In genomic region chr21:44207860-44208646, GRCh38 we compare ENCODE assay signal across 14 cellular contexts. TPM values are rescaled to one million over a fixed set of nuclear protein-coding genes. Genes with fewer than 3 reads are reported as not detected.
DNase-seq lines count a peak whose midpoint lies in the region; ATAC-seq and TF ChIP-seq lines count a peak whose summit lies in the region.
"Not testable (repeated sequence)": the region's sequence is repeated elsewhere in the genome, so short reads cannot be mapped to it uniquely, and the experiment has no call there.
"Had no signal": no experiment of that assay in that cellular context is flagged by ENCODE, and none has a peak within 500 bp of the region (broad histone marks: within the 10 kb centered on the region; RNA-seq: fewer than 3 reads in every experiment).

No MANE protein-coding gene starts in this region.

- H3K36me3 Mint-ChIP-seq in HFFc6 (ENCODE audit: low read depth); activated CD8-positive, alpha-beta T cell treated with anti-CD3 and anti-CD28 coated beads for 36 hours (ENCODE audit: low read depth): not testable (repeated sequence)

- H3K4me3 ChIP-seq in Panc1 (ENCODE audit: low read depth in 2 of 2, low read length in 2 of 2); choroid plexus epithelial cell (ENCODE audit: low read depth, low read length); heart right ventricle; mucosa of descending colon; transverse colon: not testable (repeated sequence)

- TF ChIP-seq POLR2A in transverse colon (IDR thresholded peaks at IDR 0.05) = not testable (repeated sequence)

- not testable (repeated sequence) for H3K4me3 Mint-ChIP-seq in HFFc6; activated CD8-positive, alpha-beta T cell treated with anti-CD3 and anti-CD28 coated beads for 36 hours

- not testable (repeated sequence) for H3K27ac Mint-ChIP-seq in HFFc6; activated CD8-positive, alpha-beta T cell treated with anti-CD3 and anti-CD28 coated beads for 36 hours

- H3K9me3 Mint-ChIP-seq in HFFc6; activated CD8-positive, alpha-beta T cell treated with anti-CD3 and anti-CD28 coated beads for 36 hours: not testable (repeated sequence)

- H3K4me1 Mint-ChIP-seq in HFFc6 (ENCODE audit: low read depth); activated CD8-positive, alpha-beta T cell treated with anti-CD3 and anti-CD28 coated beads for 36 hours (ENCODE audit: low read depth): not testable (repeated sequence)

- H3K27me3 ChIP-seq in Panc1 (ENCODE audit: control insufficient read depth, insufficient read depth, low read length); heart right ventricle; transverse colon: not testable (repeated sequence)

- H3K36me3 ChIP-seq in Panc1 (ENCODE audit: control insufficient read depth, insufficient read depth, low read length); heart right ventricle; mucosa of descending colon (ENCODE audit: low read depth); transverse colon: not testable (repeated sequence)

- peak; percentile 77 for ATAC-seq in Panc1
- peak; percentile 28 for ATAC-seq in activated CD8-positive, alpha-beta T cell treated with anti-CD3 and anti-CD28 coated beads for 36 hours
- ATAC-seq in heart right ventricle = peak; percentile 60 to 86 (median 80)
- ATAC-seq in mucosa of descending colon = not testable (repeated sequence)

- not testable (repeated sequence) for TF ChIP-seq CTCF in HFFc6 (IDR thresholded peaks at IDR 0.05); Panc1 (IDR thresholded peaks at IDR 0.05); activated CD8-positive, alpha-beta T cell treated with anti-CD3 and anti-CD28 coated beads for 36 hours (IDR thresholded peaks at IDR 0.05); choroid plexus epithelial cell (conservative IDR thresholded peaks at IDR 0.05; ENCODE audit: low read depth, low read length); heart right ventricle (IDR thresholded peaks at IDR 0.05); mucosa of descending colon (IDR thresholded peaks at IDR 0.05); transverse colon (IDR thresholded peaks at IDR 0.05)

- not testable (repeated sequence) for H3K9me3 ChIP-seq in Panc1 (ENCODE audit: control insufficient read depth, insufficient read depth, low read depth, low read length); heart right ventricle; mucosa of descending colon; transverse colon

- WGBS in heart right ventricle, 2 donors = 41% methylated on average over 9 of the region's 15 CpGs; no CpG with 5 or more reads in 1 of the 2 donors
- WGBS in transverse colon (ENCODE audit: low coverage in 1 of 2), 2 donors = no CpG with 5 or more reads among the region's 15 CpGs

- CTCF ChIA-PET in Panc1 (lab: Charles Lee); activated CD8-positive, alpha-beta T cell treated with anti-CD3 and anti-CD28 coated beads for 36 hours (lab: Charles Lee): not testable (repeated sequence)

- intact Hi-C loops in Panc1 (cut with micrococcal nuclease; ENCODE audit: unreplicated experiment); activated CD8-positive, alpha-beta T cell treated with anti-CD3 and anti-CD28 coated beads for 36 hours (cut with micrococcal nuclease); heart right ventricle (cut with DNase I); mucosa of descending colon (cut with DNase I, micrococcal nuclease); transverse colon (cut with DNase I; ENCODE audit: low total_unique reads): not testable (repeated sequence)

- in situ Hi-C loops in Panc1 (cut with HindIII; ENCODE audit: low pct_unique_long_range_greater_than_20kb, low sequenced_read_pairs); transverse colon (cut with MboI; ENCODE audit: low pct_ligation_motif_present in 1 of 4, low pct_unique_long_range_greater_than_20kb in 1 of 4, low sequenced_read_pairs in 3 of 4): not testable (repeated sequence)

- BruUV-seq in Panc1 (replicated peaks; lab: Mats Ljungman, UMichigan) = not testable (repeated sequence)

- POLR2A ChIA-PET in Panc1 (lab: Charles Lee); activated CD8-positive, alpha-beta T cell treated with anti-CD3 and anti-CD28 coated beads for 36 hours (lab: Charles Lee): not testable (repeated sequence)

- not testable (repeated sequence) for H3K27me3 Mint-ChIP-seq in HFFc6 (ENCODE audit: insufficient read depth); activated CD8-positive, alpha-beta T cell treated with anti-CD3 and anti-CD28 coated beads for 36 hours

- not testable (repeated sequence) for TF ChIP-seq EP300 in transverse colon (IDR thresholded peaks at IDR 0.05; ENCODE audit: low read depth)

- DNase-seq in EL = peak; percentile 3
- peak; percentile 12 for DNase-seq in HFFc6
- not testable (repeated sequence) for DNase-seq in Panc1 (ENCODE audit: low read depth, low spot score); activated CD8-positive, alpha-beta T cell treated with anti-CD3 and anti-CD28 coated beads for 36 hours
- peak; percentile 2 for DNase-seq in choroid plexus epithelial cell (ENCODE audit: low read depth)
- DNase-seq in heart right ventricle = peak; percentile 4 to 40
- DNase-seq in mucosa of descending colon = peak in 2 of 3 donors; percentile 26 to 29
- peak; percentile 9 for DNase-seq in transverse colon

- H3K4me1 ChIP-seq in Panc1 (ENCODE audit: control insufficient read depth, insufficient read depth, low read length); heart right ventricle; mucosa of descending colon (ENCODE audit: low read depth); transverse colon: not testable (repeated sequence)

- not testable (repeated sequence) for H3K27ac ChIP-seq in Panc1 (ENCODE audit: low read length)
- H3K27ac ChIP-seq in heart right ventricle (peak overlapping the region in 1 of 10 donors; percentile 19), transverse colon (peak overlapping the region in 1 of 4 donors; percentile 48)

RNA-seq across cellular contexts. Expression of gene ICOSLG, which starts 32.7 kb away (rescaled TPM):
- total RNA-seq in HFFc6 (2021; fragmentation: NEBNext Ultra II Directional; extraction: Animal tissue kit (Norgen Biotek cat#: 25700)) = under 1 TPM; 0.07 to 0.47 (median 0.33) TPM
- total RNA-seq in Panc1 (2021; ENCODE audit: unreplicated experiment) = 5.5 TPM
- polyA plus RNA-seq in Panc1 (2012; ENCODE audit: insufficient read length) = 5.3 TPM
- total RNA-seq in activated CD8-positive, alpha-beta T cell treated with anti-CD3 and anti-CD28 coated beads for 36 hours = 1 to 10 TPM; 5.4 to 5.9 TPM
- 1 to 10 TPM in 9 of 10 donors, under 1 TPM in 1; 0.90 to 6.2 (median 1.6) TPM for total RNA-seq in heart right ventricle
- polyA plus RNA-seq in heart right ventricle = 1 to 10 TPM; 1.3 to 2.7 TPM
- total RNA-seq in mucosa of descending colon = 1 to 10 TPM; 3.0 to 8.5 (median 6.0) TPM
- total RNA-seq in transverse colon = 1 to 10 TPM; 3.2 to 7.6 (median 3.9) TPM

RNA-seq across cellular contexts. Expression of gene DNMT3L, which starts 53.6 kb away (rescaled TPM):
- total RNA-seq in HFFc6 (2021; fragmentation: NEBNext Ultra II Directional; extraction: Animal tissue kit (Norgen Biotek cat#: 25700)) = not detected
- total RNA-seq in Panc1 (2021; ENCODE audit: unreplicated experiment) = not detected
- not detected for polyA plus RNA-seq in Panc1 (2012; ENCODE audit: insufficient read length)
- not detected for total RNA-seq in activated CD8-positive, alpha-beta T cell treated with anti-CD3 and anti-CD28 coated beads for 36 hours
- not detected for total RNA-seq in heart right ventricle
- not detected for polyA plus RNA-seq in heart right ventricle
- total RNA-seq in mucosa of descending colon = not detected
- not detected for total RNA-seq in transverse colon
- total RNA-seq: body of pancreas; CD4-positive, CD25-positive, alpha-beta regulatory T cell; chondrocyte; esophagus squamous epithelium; HT1080; skeletal muscle tissue had no signal
- polyA plus RNA-seq: CD4-positive, CD25-positive, alpha-beta regulatory T cell had no signal
